In genomic region chr5:134511796-134512660, GRCh38 we compare ENCODE assay signal across 8 cellular contexts. TPM values are rescaled to one million over a fixed set of nuclear protein-coding genes. Genes with fewer than 3 reads are reported as not detected.
DNase-seq lines count a peak whose midpoint lies in the region; ATAC-seq and TF ChIP-seq lines count a peak whose summit lies in the region.

No MANE protein-coding gene starts in this region.

- H3K9me3 Mint-ChIP-seq in nephron (no peaks in the 10 kb centered on the region), immature natural killer cell (no peaks in the 10 kb centered on the region)

- no peak overlapping the region for H3K4me3 Mint-ChIP-seq in nephron
- no peak overlapping the region for H3K4me3 Mint-ChIP-seq in immature natural killer cell

- no peak for TF ChIP-seq CTCF in nephron (IDR thresholded peaks at IDR 0.05; ENCODE audit: unreplicated experiment in 3 of 3)

- in situ Hi-C loops in Caki2 (cut with HindIII; ENCODE audit: low pct_unique_long_range_greater_than_20kb, low sequenced_read_pairs): no loop called here

- no peaks in the 10 kb centered on the region for H3K36me3 Mint-ChIP-seq in nephron (ENCODE audit: low read depth)
- H3K36me3 Mint-ChIP-seq in immature natural killer cell: no peaks in the 10 kb centered on the region

- peaks cover 4% of the 10 kb centered on the region for H3K27me3 Mint-ChIP-seq in nephron (ENCODE audit: low read depth)
- H3K27me3 Mint-ChIP-seq in immature natural killer cell (ENCODE audit: low read depth in 3 of 3): peaks cover 4% of the 10 kb centered on the region in 3 donors

- DNase-seq in Caki2 (ENCODE audit: low read depth) (peak; percentile 58), NCI-H526 treated with DMSO at 0.1 percent for 48 hours (lab: John Stamatoyannopoulos, UW) (peak; percentile 5), immature natural killer cell (no peak), DMS79 (lab: John Stamatoyannopoulos, UW) (no peak), HuH-7 (ENCODE audit: low spot score) (no peak)

- ATAC-seq in esophagus mucosa (peak; percentile 57), GM21528 (IDR thresholded peaks at IDR 0.05; ENCODE audit: low FRiP score, unreplicated experiment) (no peak)

- H3K27ac Mint-ChIP-seq in nephron: peak overlapping the region; percentile 44 to 93 (median 69)
- H3K27ac Mint-ChIP-seq in immature natural killer cell: no peak overlapping the region

- H3K4me1 Mint-ChIP-seq in nephron (peaks cover 13% of the 10 kb centered on the region), immature natural killer cell (no peaks in the 10 kb centered on the region)

RNA-seq across cellular contexts. Expression of gene JADE2, which starts 13.4 kb away (rescaled TPM):
- 36.4 and 36.9 TPM in 2 replicates for total RNA-seq in Caki2 (2014; rRNA removed; shearing (Covaris generic); ENCODE audit: low replicate concordance)
- 12.9 TPM for total RNA-seq in esophagus mucosa
- 10 to 100 TPM; 10.1 to 48.9 (median 23.0) TPM for polyA plus RNA-seq in immature natural killer cell

Comparison
In these comparisons a context has a peak if more than half of its experiments do, and no peak if none do; other contexts are left out.
1. DNase-seq: peak in Caki2 (single experiment) and NCI-H526 treated with DMSO at 0.1 percent for 48 hours (single experiment); none in immature natural killer cell (0 of 3), DMS79 (single experiment) and HuH-7 (single experiment).
2. H3K27ac Mint-ChIP-seq: peak in nephron (3 of 3); none in immature natural killer cell (0 of 6).